ENCODE assay signal across 8 cellular contexts in genomic region chr1:41383094-41383852, GRCh38. TPM values are rescaled to one million over a fixed set of nuclear protein-coding genes. Genes with fewer than 3 reads are reported as not detected.
DNase-seq lines count a peak whose midpoint lies in the region; ATAC-seq lines count a peak whose summit lies in the region.

No MANE protein-coding gene starts in this region.

- intact Hi-C loops in activated CD4-positive, alpha-beta memory T cell treated with anti-CD3 and anti-CD28 coated beads for 36 hours (cut with micrococcal nuclease), result no loop called here

- H3K36me3 ChIP-seq in HUES48 (ENCODE audit: control insufficient read depth, insufficient read depth, low read length), result no peaks in the 10 kb centered on the region

- peaks cover 54% of the 10 kb centered on the region for H3K27me3 Mint-ChIP-seq in activated CD4-positive, alpha-beta memory T cell treated with anti-CD3 and anti-CD28 coated beads for 36 hours

- no peak for ATAC-seq in GM21529 (IDR thresholded peaks at IDR 0.05; ENCODE audit: unreplicated experiment)

- peak overlapping the region; percentile 64 for H3K4me3 Mint-ChIP-seq in activated CD4-positive, alpha-beta memory T cell treated with anti-CD3 and anti-CD28 coated beads for 36 hours

- H3K27me3 ChIP-seq in HUES48 (ENCODE audit: control insufficient read depth, insufficient read depth, low read length), result peaks cover 55% of the 10 kb centered on the region

- no peaks in the 10 kb centered on the region for H3K9me3 ChIP-seq in HUES48 (ENCODE audit: control insufficient read depth, insufficient read depth, low read length)

- H3K9me3 Mint-ChIP-seq in activated CD4-positive, alpha-beta memory T cell treated with anti-CD3 and anti-CD28 coated beads for 36 hours, result no peaks in the 10 kb centered on the region

- H3K4me1 Mint-ChIP-seq in activated CD4-positive, alpha-beta memory T cell treated with anti-CD3 and anti-CD28 coated beads for 36 hours (ENCODE audit: low read depth), result peaks cover 9% of the 10 kb centered on the region

- H3K27ac ChIP-seq in HUES48 (ENCODE audit: low read depth, low read length), result no peak overlapping the region

- no peaks in the 10 kb centered on the region for H3K36me3 Mint-ChIP-seq in activated CD4-positive, alpha-beta memory T cell treated with anti-CD3 and anti-CD28 coated beads for 36 hours

- H3K4me1 ChIP-seq in HUES48 (ENCODE audit: control insufficient read depth, insufficient read depth, low read length), result peaks cover 21% of the 10 kb centered on the region

- peak overlapping the region; percentile 66 for H3K4me3 ChIP-seq in HUES48 (ENCODE audit: low read depth, low read length)

- peak; percentile 62 for DNase-seq in activated CD4-positive, alpha-beta memory T cell treated with anti-CD3 and anti-CD28 coated beads for 36 hours
- DNase-seq in glomerular visceral epithelial cell (ENCODE audit: extremely low spot score) (peak; percentile 32), NCI-H1092 (lab: John Stamatoyannopoulos, UW) (no peak), C1 segment of cervical spinal cord (lab: John Stamatoyannopoulos, UW) (no peak), DMS153 treated with DMSO at 0.1 percent for 48 hours (lab: John Stamatoyannopoulos, UW; ENCODE audit: unreplicated experiment) (no peak)
- DNase-seq in stimulated activated CD4-positive, alpha-beta T cell treated with anti-CD3 and anti-CD28 coated beads, Interleukin-4, amount 100 ng/mL, for 24 hours, result peak; percentile 43

- CTCF ChIA-PET in activated CD4-positive, alpha-beta memory T cell treated with anti-CD3 and anti-CD28 coated beads for 36 hours (lab: Charles Lee), result interaction anchor here (1.0 to 1.1 kb wide), 2 partner anchors 18 to 21 kb away, joined by 3 to 6 read pairs; no protein-coding TSS in a partner anchor

- H3K9ac ChIP-seq in HUES48 (ENCODE audit: low read depth, low read length), result no peak overlapping the region

- POLR2A ChIA-PET in activated CD4-positive, alpha-beta memory T cell treated with anti-CD3 and anti-CD28 coated beads for 36 hours (lab: Charles Lee), result no interaction called here

- no peak overlapping the region for H3K27ac Mint-ChIP-seq in activated CD4-positive, alpha-beta memory T cell treated with anti-CD3 and anti-CD28 coated beads for 36 hours

RNA-seq across cellular contexts. Expression of gene FOXO6, which starts 22.0 kb away (rescaled TPM):
- total RNA-seq in activated CD4-positive, alpha-beta memory T cell treated with anti-CD3 and anti-CD28 coated beads for 36 hours, result under 1 TPM; 0.19 TPM

Comparison
In these comparisons a context has a peak if more than half of its experiments do, and no peak if none do; other contexts are left out.
1. DNase-seq: peak in activated CD4-positive, alpha-beta memory T cell treated with anti-CD3 and anti-CD28 coated beads for 36 hours (single experiment), glomerular visceral epithelial cell (single experiment) and stimulated activated CD4-positive, alpha-beta T cell treated with anti-CD3 and anti-CD28 coated beads, Interleukin-4, amount 100 ng/mL, for 24 hours (single experiment); none in NCI-H1092 (single experiment), C1 segment of cervical spinal cord (0 of 14) and DMS153 treated with DMSO at 0.1 percent for 48 hours (single experiment).